ENCODE assay signal across 9 cellular contexts in the genomic region with DNA sequence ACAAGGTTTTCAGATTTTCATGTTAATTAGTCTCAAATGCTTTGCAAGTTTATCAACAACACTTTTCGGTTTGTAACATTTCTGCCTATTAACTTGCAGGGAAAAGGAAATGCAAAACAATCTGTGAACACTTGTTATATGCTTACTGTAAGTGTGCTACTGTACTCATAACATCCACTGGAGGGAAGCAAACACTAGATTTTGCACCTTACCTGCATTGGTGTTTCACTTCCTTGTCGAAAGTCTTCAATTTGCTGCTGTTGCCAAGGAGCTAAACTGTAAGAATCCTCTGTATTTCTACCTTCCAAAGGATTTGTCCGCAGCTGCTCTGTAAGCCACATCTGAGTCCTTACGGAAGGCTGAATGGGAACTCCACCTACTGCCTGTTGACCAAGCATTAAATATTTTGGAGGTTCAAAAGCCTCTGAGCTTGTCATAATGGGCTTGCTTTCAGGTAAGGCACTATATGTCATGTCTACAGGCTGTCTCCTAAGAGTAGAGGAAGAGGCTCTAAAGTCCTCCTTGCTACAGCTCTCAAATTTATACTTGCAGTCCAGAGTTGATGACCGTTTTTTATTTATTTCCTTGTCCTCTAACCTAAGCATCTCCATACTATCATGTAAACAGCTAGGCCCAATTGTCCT. TPM values are rescaled to one million over a fixed set of nuclear protein-coding genes. Genes with fewer than 3 reads are reported as not detected.
A peak's percentile ranks its signal among the peaks of the same experiment; 100 is the strongest.
DNase-seq lines count a peak whose midpoint lies in the region; TF ChIP-seq lines count a peak whose summit lies in the region.
"Had no signal": no experiment of that assay in that cellular context is flagged by ENCODE, and none has a peak within 500 bp of the region (broad histone marks: within the 10 kb centered on the region; RNA-seq: fewer than 3 reads in every experiment).

No MANE protein-coding gene starts in this region.

- peak overlapping the region; percentile 41 for H3K4me2 ChIP-seq in MM.1S (ENCODE audit: low read depth, low read length)

- H3K9me3 ChIP-seq in MM.1S (replicated peaks; ENCODE audit: insufficient read depth, low read length) (no peaks in the 10 kb centered on the region), WERI-Rb-1 (ENCODE audit: severe bottlenecking) (no peaks in the 10 kb centered on the region)
- H3K9me3 ChIP-seq: SJSA1 had no signal

- peaks cover 8% of the 10 kb centered on the region for H3K4me1 ChIP-seq in MM.1S (ENCODE audit: low read length)
- H3K4me1 ChIP-seq: SJSA1 had no signal

- H3K27ac ChIP-seq in MM.1S (ENCODE audit: low read length) (peak overlapping the region; percentile 17; the same call in 1 of the 2 replicates), WERI-Rb-1 (no peak overlapping the region)
- H3K27ac ChIP-seq: SJSA1 had no signal

- H3K27me3 ChIP-seq in MM.1S (replicated peaks; ENCODE audit: insufficient read depth, low read length) (no peaks in the 10 kb centered on the region), WERI-Rb-1 (ENCODE audit: insufficient read depth, low read depth, severe bottlenecking) (no peaks in the 10 kb centered on the region)
- H3K27me3 ChIP-seq: SJSA1 had no signal

- H3K27ac Mint-ChIP-seq in immature natural killer cell = peak overlapping the region in 2 of 6 donors; percentile 3 to 35

- DNase-seq in AG10803 (ENCODE audit: low read depth) (no peak), HFF-Myc (ENCODE audit: extremely low read depth, low read depth) (no peak), MM.1S (peak; percentile 83), WERI-Rb-1 (no peak), immature natural killer cell (peak in 2 of 3 donors; percentile 3 to 27), activated gamma-delta T cell treated with Interleukin-2 at 50 U/mL for 16 hours (no peak)
- DNase-seq in stimulated activated CD4-positive, alpha-beta T cell treated with anti-CD3 and anti-CD28 coated beads, Interleukin-12 subunit alpha, Interleukin-12 subunit beta, amount 100 ng/mL, for 4 hours = no peak

- H3K36me3 Mint-ChIP-seq in immature natural killer cell = peaks cover 0 to 6% (median 0%) of the 10 kb centered on the region in 3 donors

- peak; percentile 27; the same call in 1 of the 2 replicates for TF ChIP-seq CTCF in AG10803 (conservative IDR thresholded peaks at IDR 0.05; ENCODE audit: low read length)
- peak; percentile 66 for TF ChIP-seq CTCF in GM12874 (IDR thresholded peaks at IDR 0.05; ENCODE audit: insufficient read depth, low read depth, low read length)
- TF ChIP-seq CTCF in HFF-Myc (IDR thresholded peaks at IDR 0.05; ENCODE audit: low read depth, low read length, missing control alignments) = peak; percentile 36
- TF ChIP-seq CTCF in MM.1S (IDR thresholded peaks at IDR 0.05; ENCODE audit: low read length) = peak; percentile 79
- TF ChIP-seq CTCF in WERI-Rb-1 (IDR thresholded peaks at IDR 0.05; ENCODE audit: low read depth, low read length) = peak; percentile 51

- H3K36me3 ChIP-seq in MM.1S (replicated peaks; ENCODE audit: insufficient read depth, low read length) (no peaks in the 10 kb centered on the region), WERI-Rb-1 (peaks cover 8% of the 10 kb centered on the region)

- H3K79me2 ChIP-seq in MM.1S (ENCODE audit: low read length) = no peaks in the 10 kb centered on the region

- peaks cover 0 to 2% of the 10 kb centered on the region in 2 donors for H3K4me1 Mint-ChIP-seq in immature natural killer cell

- H3K4me3 ChIP-seq in AG10803 (ENCODE audit: low read length) = no peak overlapping the region
- no peak overlapping the region for H3K4me3 ChIP-seq in HFF-Myc (replicated peaks; ENCODE audit: low read depth, low read length)
- no peak overlapping the region for H3K4me3 ChIP-seq in MM.1S (ENCODE audit: low read length)
- no peak overlapping the region for H3K4me3 ChIP-seq in WERI-Rb-1 (ENCODE audit: low read depth, low read length)
- H3K4me3 ChIP-seq: SJSA1 had no signal

- H3K27me3 Mint-ChIP-seq in immature natural killer cell (ENCODE audit: low read depth in 3 of 3) = no peaks in the 10 kb centered on the region

- no peaks in the 10 kb centered on the region for H4K20me1 ChIP-seq in MM.1S (ENCODE audit: insufficient read depth, low read length)

- H3K9ac ChIP-seq in MM.1S (ENCODE audit: low read length) = no peak overlapping the region

- no peaks in the 10 kb centered on the region for H3F3A ChIP-seq in MM.1S (ENCODE audit: insufficient read depth, low read length)

- no peak overlapping the region for H2AFZ ChIP-seq in MM.1S (ENCODE audit: low read length)

- H3K9me2 ChIP-seq in MM.1S (replicated peaks; ENCODE audit: insufficient read depth, low read length) = no peaks in the 10 kb centered on the region

- H3K9me3 Mint-ChIP-seq in immature natural killer cell = no peaks in the 10 kb centered on the region

- no peak overlapping the region for H3K4me3 Mint-ChIP-seq in immature natural killer cell

RNA-seq across cellular contexts. Expression of gene PLN, which starts 17.3 kb away (rescaled TPM):
- polyA plus RNA-seq in immature natural killer cell = under 1 TPM in 1 of 3 donors, not detected in 2; 0.15 TPM

Comparison
In these comparisons a context has a peak if more than half of its experiments do, and no peak if none do; other contexts are left out.
1. DNase-seq: peak in MM.1S (single experiment) and immature natural killer cell (2 of 3); none in AG10803 (single experiment), HFF-Myc (single experiment), WERI-Rb-1 (single experiment), activated gamma-delta T cell treated with Interleukin-2 at 50 U/mL for 16 hours (single experiment) and stimulated activated CD4-positive, alpha-beta T cell treated with anti-CD3 and anti-CD28 coated beads, Interleukin-12 subunit alpha, Interleukin-12 subunit beta, amount 100 ng/mL, for 4 hours (single experiment).
2. CTCF ChIP-seq: peak in every context shown above with its lines; median percentile 79 in MM.1S; 66 in GM12874; 51 in WERI-Rb-1; 36 in HFF-Myc; 27 in AG10803.